Comparison of ENCODE assay signal across 27 cellular contexts in genomic region chr7:70665997-70666396, GRCh38.
A peak's percentile ranks its signal among the peaks of the same experiment; 100 is the strongest.
DNase-seq lines count a peak whose midpoint lies in the region; ATAC-seq, FAIRE-seq and TF ChIP-seq lines count a peak whose summit lies in the region.
"Had no signal": no experiment of that assay in that cellular context is flagged by ENCODE, and none has a peak within 500 bp of the region (broad histone marks: within the 10 kb centered on the region; RNA-seq: fewer than 3 reads in every experiment).

No MANE protein-coding gene starts in this region.

- FAIRE-seq in GM12878 (lab: Jason Lieb, UNC) (no peak), H1 (lab: Jason Lieb, UNC) (no peak)
- FAIRE-seq: A204.1, GM12891, GM19239 had no signal

- no peaks in the 10 kb centered on the region for H3K9me3 Mint-ChIP-seq in natural killer cell
- H3K9me3 Mint-ChIP-seq in natural killer cell treated with Interleukin-12 subunit alpha and Interleukin-12 subunit beta and Interleukin-15 and Interleukin-18, amount 100 ng/mL, for 72 hours, result no peaks in the 10 kb centered on the region
- H3K9me3 Mint-ChIP-seq: CD14-positive monocyte; CD8-positive, alpha-beta memory T cell had no signal

- no peak overlapping the region for H4K5ac ChIP-seq in H1 (ENCODE audit: insufficient read length, low read depth, low read length)

- TF ChIP-seq RAD21 in GM12878 (IDR thresholded peaks at IDR 0.05; ENCODE audit: insufficient read depth, low read depth, low read length) (no peak), H1 (IDR thresholded peaks at IDR 0.05 in 1 of 2, conservative IDR thresholded peaks at IDR 0.05 in 1 of 2; ENCODE audit: low read depth in 2 of 2, low read length in 2 of 2) (no peak)

- H3K4me2 ChIP-seq in GM12878 (ENCODE audit: control insufficient read depth, insufficient read depth) (no peak overlapping the region), H1 (ENCODE audit: insufficient read depth in 1 of 2, low read depth in 2 of 2, low read length in 2 of 2) (no peak overlapping the region)
- H3K4me2 ChIP-seq: BLaER1 had no signal

- no peak overlapping the region for H3K56ac ChIP-seq in H1 (replicated peaks; ENCODE audit: insufficient read length, low read depth, low read length)

- H3K4me3 Mint-ChIP-seq in natural killer cell, result peak overlapping the region; percentile 32
- H3K4me3 Mint-ChIP-seq in natural killer cell treated with Interleukin-12 subunit alpha and Interleukin-12 subunit beta and Interleukin-15 and Interleukin-18, amount 100 ng/mL, for 72 hours, result no peak overlapping the region
- H3K4me3 Mint-ChIP-seq: CD14-positive monocyte; CD4-positive, alpha-beta memory T cell; CD4-positive, CD25-positive, alpha-beta regulatory T cell; CD8-positive, alpha-beta memory T cell had no signal

- 16% methylated on average over 2 of the region's 2 CpGs for WGBS in GM12878 (ENCODE audit: insufficient coverage, insufficient replicate concordance, low lambda C conversion rate, missing lambda C conversion rate)
- WGBS in H1 (ENCODE audit: extremely low coverage in 1 of 2, insufficient coverage in 1 of 2, insufficient read length in 1 of 2, insufficient replicate concordance in 2 of 2, low coverage in 1 of 2, low lambda C conversion rate in 2 of 2, missing lambda C conversion rate in 1 of 2), 2 experiments, result 96% methylated on average over 2 of the region's 2 CpGs; no CpG with 5 or more reads in 1 of the 2 experiments

- H3K4me1 Mint-ChIP-seq in natural killer cell, result peaks cover 27 to 35% of the 10 kb centered on the region in 2 donors
- peaks cover 29 to 32% of the 10 kb centered on the region in 2 donors for H3K4me1 Mint-ChIP-seq in natural killer cell treated with Interleukin-12 subunit alpha and Interleukin-12 subunit beta and Interleukin-15 and Interleukin-18, amount 100 ng/mL, for 72 hours (ENCODE audit: low read depth in 2 of 2)
- H3K4me1 Mint-ChIP-seq: CD14-positive monocyte had no signal

- TF ChIP-seq CTCF in natural killer cell (IDR thresholded peaks at IDR 0.05) (no peak), GM12878 (IDR thresholded peaks at IDR 0.05 in 2 of 3, conservative IDR thresholded peaks at IDR 0.05 in 1 of 3; ENCODE audit: control insufficient read depth in 2 of 3, extremely low read depth in 1 of 3, insufficient read depth in 1 of 3, low read depth in 3 of 3, low read length in 3 of 3) (no peak), H1 (IDR thresholded peaks at IDR 0.05; ENCODE audit: control extremely low read depth in 1 of 3, insufficient read depth in 1 of 3, low read depth in 1 of 3, low read length in 3 of 3) (no peak)

- no peak overlapping the region for H3K27ac Mint-ChIP-seq in natural killer cell
- no peak overlapping the region for H3K27ac Mint-ChIP-seq in natural killer cell treated with Interleukin-12 subunit alpha and Interleukin-12 subunit beta and Interleukin-15 and Interleukin-18, amount 100 ng/mL, for 72 hours
- H3K27ac Mint-ChIP-seq: CD14-positive monocyte; CD4-positive, alpha-beta memory T cell; CD4-positive, CD25-positive, alpha-beta regulatory T cell had no signal

- H3K23ac ChIP-seq in H1 (ENCODE audit: insufficient read length), result no peak overlapping the region

- intact Hi-C loops in natural killer cell (cut with micrococcal nuclease), result no loop called here
- intact Hi-C loops in GM12878 (cut with micrococcal nuclease; ENCODE audit: unreplicated experiment), result no loop called here

- H3K4me1 ChIP-seq in GM12878 (ENCODE audit: control insufficient read depth, insufficient read depth, low read length) (no peaks in the 10 kb centered on the region; the same call in 1 of the 2 replicates), H1 (replicated peaks in 1 of 4; ENCODE audit: control insufficient read depth in 3 of 4, insufficient read depth in 4 of 4, low read length in 3 of 4) (peaks cover 0 to 10% (median 5%) of the 10 kb centered on the region in 4 experiments; a peak in 5 of 7 replicates)
- H3K4me1 ChIP-seq: BE2C had no signal

- H3K79me1 ChIP-seq in H1 (ENCODE audit: low read depth, low read length), result peaks cover 2% of the 10 kb centered on the region; the same call in 1 of the 2 replicates

- SMC1A ChIA-PET in GM12878 (lab: Charles Lee; ENCODE audit: uncharacterized antibody, unreplicated experiment), result interaction anchor here (1.4 to 1.5 kb wide), 3 partner anchors 9 to 33 kb away, joined by 3 to 9 read pairs (median 7); no protein-coding TSS in a partner anchor

- no peaks in the 10 kb centered on the region for H3K23me2 ChIP-seq in H1 (ENCODE audit: low read depth, low read length)

- no peak overlapping the region for H2BK12ac ChIP-seq in H1 (ENCODE audit: low read depth, low read length)

- no peak overlapping the region for H2BK120ac ChIP-seq in H1 (replicated peaks; ENCODE audit: low read depth, low read length)

- H3K27ac ChIP-seq in GM12878 (ENCODE audit: control insufficient read depth, insufficient read depth), result no peak overlapping the region
- no peak overlapping the region for H3K27ac ChIP-seq in H1 (ENCODE audit: low read depth, low read length)
- H3K27ac ChIP-seq: BLaER1 had no signal

- in situ Hi-C loops in GM12878 (cut with MboI), result no loop called here

- H3K9ac ChIP-seq in GM12878 (ENCODE audit: control insufficient read depth, insufficient read depth, low read length) (no peak overlapping the region), H1 (replicated peaks in 1 of 4; ENCODE audit: extremely low read depth in 1 of 4, low read depth in 3 of 4, low read length in 3 of 4) (no peak overlapping the region)
- H3K9ac ChIP-seq: BLaER1 had no signal

- H3K9me3 ChIP-seq in GM12878 (replicated peaks; ENCODE audit: control insufficient read depth, insufficient read depth, low read length) (no peaks in the 10 kb centered on the region), H1 (ENCODE audit: insufficient read depth in 2 of 2, low read depth in 1 of 2, low read length in 1 of 2) (no peaks in the 10 kb centered on the region)
- H3K9me3 ChIP-seq: BE2C, BLaER1 had no signal

- no peaks in the 10 kb centered on the region for H3K27me3 Mint-ChIP-seq in natural killer cell (ENCODE audit: low read depth in 2 of 2)
- no peaks in the 10 kb centered on the region for H3K27me3 Mint-ChIP-seq in natural killer cell treated with Interleukin-12 subunit alpha and Interleukin-12 subunit beta and Interleukin-15 and Interleukin-18, amount 100 ng/mL, for 72 hours
- H3K27me3 Mint-ChIP-seq: CD4-positive, alpha-beta memory T cell; CD4-positive, CD25-positive, alpha-beta regulatory T cell; CD8-positive, alpha-beta memory T cell had no signal

- no peak overlapping the region for H2BK20ac ChIP-seq in H1 (ENCODE audit: low read length)

- POLR2A ChIA-PET in GM12878 (lab: Charles Lee), result no interaction called here
- POLR2A ChIA-PET in H1 (lab: Charles Lee; ENCODE audit: partially characterized antibody), result no interaction called here

- no peak overlapping the region for H2BK15ac ChIP-seq in H1 (ENCODE audit: low read length)

- H3K4me3 ChIP-seq in GM12878 (no peak overlapping the region), H1 (ENCODE audit: extremely low read depth in 1 of 4, insufficient read depth in 2 of 4, low read depth in 3 of 4, low read length in 4 of 4) (no peak overlapping the region)
- H3K4me3 ChIP-seq: BLaER1 had no signal

- no peaks in the 10 kb centered on the region for H3K27me3 ChIP-seq in GM12878 (replicated peaks in 1 of 2; ENCODE audit: control insufficient read depth in 2 of 2, insufficient read depth in 2 of 2, low read length in 1 of 2)
- H3K27me3 ChIP-seq in H1 (replicated peaks in 1 of 4; ENCODE audit: control insufficient read depth in 3 of 4, extremely low read depth in 1 of 4, insufficient read depth in 3 of 4, low read length in 3 of 4), result no peaks in the 10 kb centered on the region
- H3K27me3 ChIP-seq: BE2C, BLaER1 had no signal

- H4K20me1 ChIP-seq in GM12878 (ENCODE audit: control insufficient read depth, insufficient read depth) (no peaks in the 10 kb centered on the region), H1 (replicated peaks in 1 of 2; ENCODE audit: control insufficient read depth in 1 of 2, insufficient read depth in 2 of 2, low read length in 2 of 2) (no peaks in the 10 kb centered on the region)
- H4K20me1 ChIP-seq: BLaER1 had no signal

- no peak overlapping the region for H3K18ac ChIP-seq in H1 (ENCODE audit: extremely low read depth, low read length)

- no peak overlapping the region for H2AK5ac ChIP-seq in H1 (ENCODE audit: low read depth, low read length)

- BruUV-seq in GM12878 (replicated peaks; lab: Mats Ljungman, UMichigan), result no TSS peak

- H3K36me3 ChIP-seq in GM12878 (ENCODE audit: control insufficient read depth in 2 of 2, insufficient read depth in 2 of 2, low read length in 1 of 2) (no peaks in the 10 kb centered on the region; a peak in 1 of 4 replicates), H1 (ENCODE audit: control insufficient read depth in 2 of 4, insufficient read depth in 4 of 4, low read length in 3 of 4) (no peaks in the 10 kb centered on the region)
- H3K36me3 ChIP-seq: BE2C had no signal

- TF ChIP-seq POLR2A in GM12878 (IDR thresholded peaks at IDR 0.05; ENCODE audit: low read depth, low read length) (no peak), H1 (IDR thresholded peaks at IDR 0.05; ENCODE audit: control extremely low read depth in 1 of 2, low read depth in 2 of 2, low read length in 2 of 2) (no peak)

- H3K4ac ChIP-seq in H1 (replicated peaks; ENCODE audit: insufficient read length, low read depth, low read length), result no peak overlapping the region

- H2AFZ ChIP-seq in GM12878 (ENCODE audit: control insufficient read depth, low read depth, low read length) (no peak overlapping the region), H1 (ENCODE audit: low read length) (no peak overlapping the region)

- H4K91ac ChIP-seq in H1 (replicated peaks; ENCODE audit: insufficient read length, low read length), result no peak overlapping the region

- H3K79me2 ChIP-seq in GM12878 (ENCODE audit: control insufficient read depth, insufficient read depth, low read length), result no peaks in the 10 kb centered on the region
- no peaks in the 10 kb centered on the region for H3K79me2 ChIP-seq in H1 (ENCODE audit: control insufficient read depth in 1 of 2, insufficient read depth in 2 of 2, low read length in 2 of 2)

- DNase-seq in natural killer cell (no peak), GM12878 (ENCODE audit: low read depth, low spot score) (no peak), H1 (ENCODE audit: low read depth in 1 of 2, low spot score in 2 of 2) (no peak), NCI-H1930 (lab: John Stamatoyannopoulos, UW) (no peak)
- DNase-seq in natural killer cell treated with Interleukin-12 subunit alpha and Interleukin-12 subunit beta and Interleukin-15 and Interleukin-18, amount 100 ng/mL, for 72 hours (ENCODE audit: low spot score), result no peak
- DNase-seq in activated CD4-positive, alpha-beta T cell treated with anti-CD3 and anti-CD28 coated beads for 1 hour, result no peak
- DNase-seq: 8988T; ACHN; BE2C; C1 segment of cervical spinal cord; CD4-positive, alpha-beta memory T cell; CD4-positive, CD25-positive, alpha-beta regulatory T cell; CD8-positive, alpha-beta memory T cell; COR-L47; DMS 273 treated with DMSO at 0.1 percent for 48 hours; DMS153; DMS53; DMS79; DND-41; EL; GDM1 had no signal

- TF ChIP-seq EP300 in GM12878 (IDR thresholded peaks at IDR 0.05; ENCODE audit: borderline replicate concordance in 1 of 2, control insufficient read depth in 1 of 2, low read depth in 2 of 2, low read length in 2 of 2) (no peak), H1 (IDR thresholded peaks at IDR 0.05; ENCODE audit: borderline replicate concordance in 1 of 2, low read depth in 2 of 2, low read length in 2 of 2) (no peak)

- H4K8ac ChIP-seq in H1 (ENCODE audit: extremely low read depth, insufficient read depth, low read length), result no peak overlapping the region

- RAD21 ChIA-PET in GM12878 (lab: Charles Lee; ENCODE audit: unreplicated experiment), result interaction anchor here (0.6 to 1.6 kb wide), 3 partner anchors 18 to 147 kb away, joined by 3 to 4 read pairs (median 3); no protein-coding TSS in a partner anchor

- H3K14ac ChIP-seq in H1 (ENCODE audit: insufficient read length), result no peak overlapping the region

- no peaks in the 10 kb centered on the region for H3K36me3 Mint-ChIP-seq in natural killer cell
- H3K36me3 Mint-ChIP-seq in natural killer cell treated with Interleukin-12 subunit alpha and Interleukin-12 subunit beta and Interleukin-15 and Interleukin-18, amount 100 ng/mL, for 72 hours, result no peaks in the 10 kb centered on the region
- H3K36me3 Mint-ChIP-seq: CD14-positive monocyte; CD4-positive, alpha-beta memory T cell; CD4-positive, CD25-positive, alpha-beta regulatory T cell; CD8-positive, alpha-beta memory T cell had no signal

- no peak overlapping the region for H2BK5ac ChIP-seq in H1 (ENCODE audit: low read depth, low read length)

- CTCF ChIA-PET in GM12878 (lab: Yijun Ruan, JAX), result interaction anchor here (1.2 kb wide), 1 partner anchor 33 kb away, joined by 3 read pairs; no protein-coding TSS in a partner anchor
- CTCF ChIA-PET in H1 (lab: Charles Lee; ENCODE audit: partially characterized antibody), result interaction anchor here (0.5 to 2.2 kb wide), 5 partner anchors 9 to 81 kb away, joined by 3 to 7 read pairs (median 3); no protein-coding TSS in a partner anchor

- ATAC-seq in natural killer cell (no peak), GM12878 (no peak), HG03442 (IDR thresholded peaks at IDR 0.05; ENCODE audit: unreplicated experiment) (no peak)
- no peak for ATAC-seq in natural killer cell treated with Interleukin-12 subunit alpha and Interleukin-12 subunit beta and Interleukin-15 and Interleukin-18, amount 100 ng/mL, for 72 hours
